ENCODE assay signal across 8 cellular contexts in the genomic region with DNA sequence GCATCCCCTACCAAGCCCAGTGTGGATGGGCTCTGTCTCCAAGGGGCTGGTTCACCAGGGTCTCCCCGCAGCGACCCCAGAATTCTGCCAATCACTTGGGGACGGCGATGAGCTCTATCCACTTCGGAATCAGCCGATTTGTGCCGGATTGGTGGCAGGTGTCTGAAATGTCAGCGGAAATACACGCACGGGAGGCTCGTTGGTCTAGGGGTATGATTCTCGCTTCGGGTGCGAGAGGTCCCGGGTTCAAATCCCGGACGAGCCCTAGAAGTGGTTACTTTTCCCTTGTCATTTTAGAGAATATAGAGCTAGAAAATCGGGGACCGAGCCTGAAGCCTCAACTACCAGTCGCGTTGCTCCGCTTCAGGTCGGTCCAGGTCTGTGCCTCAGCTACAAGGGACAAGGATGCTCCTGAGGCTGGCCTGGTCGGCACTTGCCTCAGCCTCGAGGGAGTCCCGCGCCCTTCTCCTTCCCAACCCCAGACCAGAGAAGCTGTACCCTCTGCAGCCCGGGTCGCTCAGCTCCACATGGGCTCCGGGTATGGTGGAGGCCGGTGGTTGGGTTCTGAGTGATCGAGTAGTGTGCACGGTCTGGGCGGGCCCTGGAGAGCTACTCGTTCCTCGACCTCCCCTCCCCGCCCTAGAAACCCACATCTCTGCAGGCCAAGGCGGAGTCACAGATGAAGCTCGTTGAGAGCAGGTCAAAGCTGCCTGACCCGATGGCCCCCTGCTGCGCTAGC. TPM values are rescaled to one million over a fixed set of nuclear protein-coding genes. Genes with fewer than 3 reads are reported as not detected.
DNase-seq lines count a peak whose midpoint lies in the region; ATAC-seq and FAIRE-seq lines count a peak whose summit lies in the region.

No MANE protein-coding gene starts in this region.

- peak overlapping the region; percentile 84 to 96 for H3K27ac Mint-ChIP-seq in activated naive CD4-positive, alpha-beta T cell treated with anti-CD3 and anti-CD28 coated beads, Interleukin-2, amount 50 U/mL, for 72 hours
- peak overlapping the region; percentile 74 to 86 for H3K27ac Mint-ChIP-seq in natural killer cell treated with Interleukin-12 subunit alpha and Interleukin-12 subunit beta and Interleukin-15 and Interleukin-18, amount 100 ng/mL, for 72 hours

- DNase-seq in MG63, result peak; percentile 78
- DNase-seq in activated naive CD4-positive, alpha-beta T cell treated with anti-CD3 and anti-CD28 coated beads, Interleukin-2, amount 50 U/mL, for 72 hours (ENCODE audit: low spot score in 2 of 2), result no peak
- no peak for DNase-seq in natural killer cell treated with Interleukin-12 subunit alpha and Interleukin-12 subunit beta and Interleukin-15 and Interleukin-18, amount 100 ng/mL, for 72 hours (ENCODE audit: low spot score)
- no peak for DNase-seq in Right ventricle myocardium inferior (ENCODE audit: missing footprints)

- no peaks in the 10 kb centered on the region for H3K36me3 ChIP-seq in MG63

- peak; percentile 98 for FAIRE-seq in G401.6 (lab: Jason Lieb, UNC)

- no peaks in the 10 kb centered on the region for H3K9me3 ChIP-seq in MG63

- no peaks in the 10 kb centered on the region for H3K9me3 Mint-ChIP-seq in activated naive CD4-positive, alpha-beta T cell treated with anti-CD3 and anti-CD28 coated beads, Interleukin-2, amount 50 U/mL, for 72 hours
- no peaks in the 10 kb centered on the region for H3K9me3 Mint-ChIP-seq in natural killer cell treated with Interleukin-12 subunit alpha and Interleukin-12 subunit beta and Interleukin-15 and Interleukin-18, amount 100 ng/mL, for 72 hours

- H3K27me3 ChIP-seq in MG63, result peaks cover 20% of the 10 kb centered on the region

- peaks cover 25 to 31% of the 10 kb centered on the region in 2 donors for H3K4me1 Mint-ChIP-seq in natural killer cell treated with Interleukin-12 subunit alpha and Interleukin-12 subunit beta and Interleukin-15 and Interleukin-18, amount 100 ng/mL, for 72 hours (ENCODE audit: low read depth in 2 of 2)

- H3K4me3 Mint-ChIP-seq in natural killer cell treated with Interleukin-12 subunit alpha and Interleukin-12 subunit beta and Interleukin-15 and Interleukin-18, amount 100 ng/mL, for 72 hours, result peak overlapping the region; percentile 83

- no peak overlapping the region for H3K4me3 ChIP-seq in MG63

- peaks cover 0 to 5% of the 10 kb centered on the region in 2 donors for H3K36me3 Mint-ChIP-seq in activated naive CD4-positive, alpha-beta T cell treated with anti-CD3 and anti-CD28 coated beads, Interleukin-2, amount 50 U/mL, for 72 hours
- H3K36me3 Mint-ChIP-seq in natural killer cell treated with Interleukin-12 subunit alpha and Interleukin-12 subunit beta and Interleukin-15 and Interleukin-18, amount 100 ng/mL, for 72 hours, result no peaks in the 10 kb centered on the region

- intact Hi-C loops in Right ventricle myocardium inferior (cut with DNase I), result no loop called here

- peaks cover 22% of the 10 kb centered on the region in 2 donors for H3K27me3 Mint-ChIP-seq in natural killer cell treated with Interleukin-12 subunit alpha and Interleukin-12 subunit beta and Interleukin-15 and Interleukin-18, amount 100 ng/mL, for 72 hours

- peak; percentile 24 to 44 for ATAC-seq in activated naive CD4-positive, alpha-beta T cell treated with anti-CD3 and anti-CD28 coated beads, Interleukin-2, amount 50 U/mL, for 72 hours
- peak; percentile 70 to 84 for ATAC-seq in natural killer cell treated with Interleukin-12 subunit alpha and Interleukin-12 subunit beta and Interleukin-15 and Interleukin-18, amount 100 ng/mL, for 72 hours
- no peak for ATAC-seq in GM19351 (IDR thresholded peaks at IDR 0.05; ENCODE audit: unreplicated experiment)
- ATAC-seq in GM19328 (IDR thresholded peaks at IDR 0.05; ENCODE audit: unreplicated experiment), result no peak
- no peak for ATAC-seq in GM19397 (IDR thresholded peaks at IDR 0.05; ENCODE audit: unreplicated experiment)
- no peak for ATAC-seq in Right ventricle myocardium inferior

RNA-seq across cellular contexts. Expression of gene OR1F1, which starts 16.0 kb away (rescaled TPM):
- total RNA-seq in MG63 (2014; rRNA removed; shearing (Covaris generic); ENCODE audit: low replicate concordance), result not detected in 2 replicates
- not detected for total RNA-seq in activated naive CD4-positive, alpha-beta T cell treated with anti-CD3 and anti-CD28 coated beads, Interleukin-2, amount 50 U/mL, for 72 hours
- total RNA-seq in natural killer cell treated with Interleukin-12 subunit alpha and Interleukin-12 subunit beta and Interleukin-15 and Interleukin-18, amount 100 ng/mL, for 72 hours, result not detected
- total RNA-seq in Right ventricle myocardium inferior, result not detected

RNA-seq across cellular contexts. Expression of gene ZNF213, which starts 37.2 kb away (rescaled TPM):
- total RNA-seq in MG63 (2014; rRNA removed; shearing (Covaris generic); ENCODE audit: low replicate concordance), result 2.8 and 11.9 TPM in 2 replicates
- total RNA-seq in activated naive CD4-positive, alpha-beta T cell treated with anti-CD3 and anti-CD28 coated beads, Interleukin-2, amount 50 U/mL, for 72 hours, result 1 to 10 TPM; 6.1 to 8.2 TPM
- total RNA-seq in natural killer cell treated with Interleukin-12 subunit alpha and Interleukin-12 subunit beta and Interleukin-15 and Interleukin-18, amount 100 ng/mL, for 72 hours, result 10 to 100 TPM in 1 of 2 donors, 1 to 10 TPM in 1; 8.5 to 11.6 TPM
- total RNA-seq in Right ventricle myocardium inferior, result 6.2 TPM

RNA-seq across cellular contexts. Expression of gene ZNF205, which starts 59.6 kb away (rescaled TPM):
- total RNA-seq in MG63 (2014; rRNA removed; shearing (Covaris generic); ENCODE audit: low replicate concordance), result 15.5 and 22.6 TPM in 2 replicates
- under 1 TPM in 1 of 2 donors, not detected in 1; 0.18 TPM for total RNA-seq in activated naive CD4-positive, alpha-beta T cell treated with anti-CD3 and anti-CD28 coated beads, Interleukin-2, amount 50 U/mL, for 72 hours
- total RNA-seq in natural killer cell treated with Interleukin-12 subunit alpha and Interleukin-12 subunit beta and Interleukin-15 and Interleukin-18, amount 100 ng/mL, for 72 hours, result not detected
- 7.4 TPM for total RNA-seq in Right ventricle myocardium inferior

Comparison
In these comparisons a context has a peak if more than half of its experiments do, and no peak if none do; other contexts are left out.
1. ATAC-seq: peak in activated naive CD4-positive, alpha-beta T cell treated with anti-CD3 and anti-CD28 coated beads, Interleukin-2, amount 50 U/mL, for 72 hours (2 of 2) and natural killer cell treated with Interleukin-12 subunit alpha and Interleukin-12 subunit beta and Interleukin-15 and Interleukin-18, amount 100 ng/mL, for 72 hours (2 of 2); none in GM19351 (single experiment), GM19328 (single experiment), GM19397 (single experiment) and Right ventricle myocardium inferior (single experiment).